In genomic region chr4:86414686-86415085, GRCh38 we compare ENCODE assay signal across 27 cellular contexts. TPM values are rescaled to one million over a fixed set of nuclear protein-coding genes. Genes with fewer than 3 reads are reported as not detected.
"Had no signal": no experiment of that assay in that cellular context is flagged by ENCODE, and none has a peak within 500 bp of the region (broad histone marks: within the 10 kb centered on the region; RNA-seq: fewer than 3 reads in every experiment).

No MANE protein-coding gene starts in this region.

- H3K4me3 ChIP-seq: breast epithelium, cardiac muscle cell, coronary artery, esophagus muscularis mucosa, gastrocnemius medialis had no signal

- DNase-seq: activated CD4-positive, alpha-beta memory T cell treated with anti-CD3 and anti-CD28 coated beads, Interleukin-2, amount 10 ng/mL, durations not matched to agents 7 days and 5 days; activated CD4-positive, alpha-beta T cell treated with anti-CD3 and anti-CD28 coated beads for 1 hour; activated CD4-positive, alpha-beta T cell treated with anti-CD3 and anti-CD28 coated beads for 4 hours; activated CD4-positive, alpha-beta T cell treated with anti-CD3 and anti-CD28 coated beads, Interleukin-2, amount 10 ng/mL, durations not matched to agents 7 days and 5 days; activated CD4-positive, alpha-beta T cell treated with anti-CD3 and anti-CD28 coated beads, Interleukin-2, amount 50 U/mL, for 4 hours; activated CD8-positive, alpha-beta memory T cell treated with anti-CD3 and anti-CD28 coated beads, Interleukin-2, amount 50 U/mL, for 48 hours; activated gamma-delta T cell; activated naive CD4-positive, alpha-beta T cell treated with anti-CD3 and anti-CD28 coated beads, Interleukin-2, amount 50 U/mL, for 16 hours; activated naive CD4-positive, alpha-beta T cell treated with Interleukin-2 at 50 U/mL for 16 hours; activated T-cell treated with anti-CD3 and anti-CD28 coated beads for 4 hours; activated T-cell treated with anti-CD3 and anti-CD28 coated beads, Interleukin-2, amount 50 U/mL, for 24 hours; activated T-cell treated with anti-CD3 and anti-CD28 coated beads, Interleukin-2, amount 50 U/mL, for 72 hours; amniotic stem cell; anterior cingulate cortex; central memory CD4-positive, alpha-beta T cell; cerebellar nuclear complex; effector CD4-positive, alpha-beta T cell; effector memory CD8-positive, alpha-beta T cell; erythroblast; foreskin keratinocyte; gastrocnemius medialis; T-helper 2 cell had no signal

RNA-seq across cellular contexts. Expression of gene MAPK10, which starts 54.8 kb away (rescaled TPM):
- total RNA-seq: activated CD4-positive, alpha-beta T cell treated with anti-CD3 and anti-CD28 coated beads, Interleukin-2, amount 10 ng/mL, durations not matched to agents 7 days and 5 days; T-helper 1 cell treated with Interleukin-12 subunit alpha and Interleukin-12 subunit beta and Interleukin-4 antibody, amounts not matched to agents 30 ng/mL and 1 ng/mL, for 36 hours had no signal
